Comparison of ENCODE assay signal across 8 cellular contexts in genomic region chr12:116434155-116435065, GRCh38.
DNase-seq lines count a peak whose midpoint lies in the region; ATAC-seq, FAIRE-seq and TF ChIP-seq lines count a peak whose summit lies in the region.

No MANE protein-coding gene starts in this region.

- H3K4me3 Mint-ChIP-seq in osteocyte (ENCODE audit: unreplicated experiment) = peak overlapping the region; percentile 73
- no peak overlapping the region for H3K4me3 Mint-ChIP-seq in natural killer cell
- no peak overlapping the region for H3K4me3 Mint-ChIP-seq in CD4-positive, alpha-beta memory T cell

- no peak overlapping the region for H3K27ac ChIP-seq in foreskin keratinocyte
- H3K27ac ChIP-seq in CD4-positive, alpha-beta memory T cell (ENCODE audit: low read depth, low read length) = no peak overlapping the region

- ATAC-seq in foreskin keratinocyte (peak; percentile 86), natural killer cell (no peak), HG02870 (IDR thresholded peaks at IDR 0.05; ENCODE audit: unreplicated experiment) (no peak), HG02571 (IDR thresholded peaks at IDR 0.05; ENCODE audit: unreplicated experiment) (no peak)

- peaks cover 3% of the 10 kb centered on the region for H3K36me3 Mint-ChIP-seq in osteocyte (ENCODE audit: unreplicated experiment)
- no peaks in the 10 kb centered on the region for H3K36me3 Mint-ChIP-seq in natural killer cell
- no peaks in the 10 kb centered on the region for H3K36me3 Mint-ChIP-seq in CD4-positive, alpha-beta memory T cell

- H3K9me3 Mint-ChIP-seq in osteocyte (ENCODE audit: unreplicated experiment) (no peaks in the 10 kb centered on the region), natural killer cell (no peaks in the 10 kb centered on the region)
- peaks cover 0 to 2% (median 0%) of the 10 kb centered on the region in 8 donors for H3K9me3 Mint-ChIP-seq in CD4-positive, alpha-beta memory T cell

- H3K4me3 ChIP-seq in CD4-positive, alpha-beta memory T cell (ENCODE audit: low read length in 2 of 2) = no peak overlapping the region

- DNase-seq in SK-N-DZ (ENCODE audit: low spot score) (peak; percentile 54), foreskin keratinocyte (peak; percentile 59 to 80), osteocyte (ENCODE audit: extremely low spot score, unreplicated experiment) (peak; percentile 94), natural killer cell (no peak)
- no peak for DNase-seq in CD4-positive, alpha-beta memory T cell

- CTCF ChIA-PET in CD4-positive, alpha-beta memory T cell (lab: Charles Lee; ENCODE audit: partially characterized antibody) = no interaction called here

- H3K27ac Mint-ChIP-seq in osteocyte (ENCODE audit: unreplicated experiment) (peak overlapping the region; percentile 96), natural killer cell (no peak overlapping the region)
- no peak overlapping the region for H3K27ac Mint-ChIP-seq in CD4-positive, alpha-beta memory T cell

- H3K9me3 ChIP-seq in CD4-positive, alpha-beta memory T cell (ENCODE audit: control insufficient read depth in 1 of 2, low read length in 2 of 2) = no peaks in the 10 kb centered on the region

- peaks cover 49% of the 10 kb centered on the region for H3K4me1 Mint-ChIP-seq in osteocyte (ENCODE audit: unreplicated experiment)
- H3K4me1 Mint-ChIP-seq in natural killer cell = no peaks in the 10 kb centered on the region
- no peaks in the 10 kb centered on the region for H3K4me1 Mint-ChIP-seq in CD4-positive, alpha-beta memory T cell

- no peaks in the 10 kb centered on the region for H3K36me3 ChIP-seq in CD4-positive, alpha-beta memory T cell (ENCODE audit: insufficient read depth, low read length)

- H3K27me3 ChIP-seq in foreskin keratinocyte = no peaks in the 10 kb centered on the region
- no peaks in the 10 kb centered on the region for H3K27me3 ChIP-seq in CD4-positive, alpha-beta memory T cell (ENCODE audit: insufficient read depth, low read length)

- TF ChIP-seq CTCF in foreskin keratinocyte (conservative IDR thresholded peaks at IDR 0.05) (no peak), osteocyte (IDR thresholded peaks at IDR 0.05) (no peak), natural killer cell (IDR thresholded peaks at IDR 0.05) (no peak)

- peak; percentile 95 for FAIRE-seq in G401.6 (lab: Jason Lieb, UNC)

- H3K27me3 Mint-ChIP-seq in osteocyte (ENCODE audit: unreplicated experiment) = no peaks in the 10 kb centered on the region
- H3K27me3 Mint-ChIP-seq in natural killer cell (ENCODE audit: low read depth in 2 of 2) = peaks cover 0 to 2% of the 10 kb centered on the region in 2 donors
- H3K27me3 Mint-ChIP-seq in CD4-positive, alpha-beta memory T cell = peaks cover 0 to 8% of the 10 kb centered on the region in 2 donors

- H3K4me1 ChIP-seq in foreskin keratinocyte = peaks cover 4% of the 10 kb centered on the region
- H3K4me1 ChIP-seq in CD4-positive, alpha-beta memory T cell (ENCODE audit: insufficient read depth, low read length) = no peaks in the 10 kb centered on the region

- POLR2A ChIA-PET in CD4-positive, alpha-beta memory T cell (lab: Charles Lee; ENCODE audit: partially characterized antibody) = interaction anchor here (0.8 kb wide), 1 partner anchor 15 kb away, joined by 3 read pairs; no protein-coding TSS in a partner anchor

- intact Hi-C loops in natural killer cell (cut with micrococcal nuclease) = no loop called here
- intact Hi-C loops in CD4-positive, alpha-beta memory T cell (cut with micrococcal nuclease) = no loop called here

Comparison
In these comparisons a context has a peak if more than half of its experiments do, and no peak if none do; other contexts are left out.
1. DNase-seq: peak in SK-N-DZ (single experiment), foreskin keratinocyte (2 of 2) and osteocyte (single experiment); none in natural killer cell (single experiment) and CD4-positive, alpha-beta memory T cell (0 of 5).